29 cellular contexts compared by ENCODE assay signal in genomic region chr11:134760957-134761356, GRCh38.
"Had no signal": no experiment of that assay in that cellular context is flagged by ENCODE, and none has a peak within 500 bp of the region (broad histone marks: within the 10 kb centered on the region; RNA-seq: fewer than 3 reads in every experiment).

No MANE protein-coding gene starts in this region.

- H3K27ac ChIP-seq: brain microvascular endothelial cell, epithelial cell of prostate, foreskin keratinocyte, gastrocnemius medialis, WERI-Rb-1 had no signal

- H3K36me3 ChIP-seq: brain microvascular endothelial cell, gastrocnemius medialis, WERI-Rb-1 had no signal

- H3K36me3 Mint-ChIP-seq: activated CD4-positive, alpha-beta memory T cell treated with anti-CD3 and anti-CD28 coated beads for 36 hours; activated CD8-positive, alpha-beta memory T cell treated with anti-CD3 and anti-CD28 coated beads, Interleukin-2, amount 10 ng/mL, durations not matched to agents 7 days and 5 days; activated naive CD4-positive, alpha-beta T cell treated with anti-CD3 and anti-CD28 coated beads, Interleukin-2, amount 10 ng/mL, durations not matched to agents 7 days and 5 days; activated naive CD4-positive, alpha-beta T cell treated with anti-CD3 and anti-CD28 coated beads, Interleukin-2, amount 50 U/mL, for 72 hours; activated naive CD8-positive, alpha-beta T cell treated with anti-CD3 and anti-CD28 coated beads, Interleukin-2, amount 10 ng/mL, durations not matched to agents 7 days and 5 days had no signal

- H3K4me1 ChIP-seq: foreskin keratinocyte, gastrocnemius medialis had no signal

- ATAC-seq: activated CD4-positive, alpha-beta T cell treated with anti-CD3 and anti-CD28 coated beads for 36 hours; activated CD4-positive, CD25-positive, alpha-beta regulatory T cell treated with anti-CD3 and anti-CD28 coated beads, Interleukin-2, amount 50 U/mL, for 24 hours; activated CD8-positive, alpha-beta memory T cell treated with anti-CD3 and anti-CD28 coated beads, Interleukin-2, amount 10 ng/mL, durations not matched to agents 7 days and 5 days; activated CD8-positive, alpha-beta T cell treated with anti-CD3 and anti-CD28 coated beads, Interleukin-2, amount 10 ng/mL, durations not matched to agents 7 days and 5 days; activated naive CD4-positive, alpha-beta T cell treated with anti-CD3 and anti-CD28 coated beads, Interleukin-2, amount 50 U/mL, for 72 hours; activated T-cell treated with anti-CD3 and anti-CD28 coated beads, Interleukin-2, amount 50 U/mL, for 72 hours; effector memory CD8-positive, alpha-beta T cell; foreskin keratinocyte; gastrocnemius medialis; T-helper 17 cell had no signal

- H3K4me1 Mint-ChIP-seq: activated B cell treated with CpG ODN at 0.5 μM for 24 hours; activated CD4-positive, alpha-beta T cell treated with anti-CD3 and anti-CD28 coated beads for 36 hours; activated CD4-positive, alpha-beta T cell treated with anti-CD3 and anti-CD28 coated beads, Interleukin-2, amount 10 ng/mL, durations not matched to agents 24 days and 14 days; activated CD8-positive, alpha-beta memory T cell treated with anti-CD3 and anti-CD28 coated beads, Interleukin-2, amount 10 ng/mL, durations not matched to agents 7 days and 5 days; activated naive CD4-positive, alpha-beta T cell treated with anti-CD3 and anti-CD28 coated beads, Interleukin-2, amount 10 ng/mL, durations not matched to agents 7 days and 5 days; activated naive CD8-positive, alpha-beta T cell treated with anti-CD3 and anti-CD28 coated beads, Interleukin-2, amount 10 ng/mL, durations not matched to agents 7 days and 5 days had no signal

- H3K9me3 Mint-ChIP-seq: activated B cell treated with CpG ODN at 0.5 μM for 24 hours; activated CD4-positive, alpha-beta memory T cell treated with anti-CD3 and anti-CD28 coated beads for 36 hours; activated CD4-positive, alpha-beta T cell treated with anti-CD3 and anti-CD28 coated beads, Interleukin-2, amount 10 ng/mL, durations not matched to agents 24 days and 14 days; activated naive CD4-positive, alpha-beta T cell treated with anti-CD3 and anti-CD28 coated beads, Interleukin-2, amount 50 U/mL, for 72 hours; activated naive CD8-positive, alpha-beta T cell treated with anti-CD3 and anti-CD28 coated beads, Interleukin-2, amount 10 ng/mL, durations not matched to agents 7 days and 5 days; activated T-cell treated with anti-CD3 and anti-CD28 coated beads, Interleukin-2, amount 50 U/mL, for 24 hours; activated T-cell treated with anti-CD3 and anti-CD28 coated beads, Interleukin-2, amount 50 U/mL, for 72 hours; effector memory CD8-positive, alpha-beta T cell; T-helper 2 cell treated with Interferon-gamma antibody and Interleukin-4, amounts not matched to agents 5 μg/mL and 100 μg/mL, for 36 hours had no signal

- DNase-seq: activated B cell treated with CpG ODN at 0.5 μM for 24 hours; activated CD4-positive, alpha-beta memory T cell treated with anti-CD3 and anti-CD28 coated beads for 36 hours; activated CD4-positive, alpha-beta T cell treated with anti-CD3 and anti-CD28 coated beads for 36 hours; activated CD4-positive, alpha-beta T cell treated with anti-CD3 and anti-CD28 coated beads, Interleukin-2, amount 10 ng/mL, durations not matched to agents 24 days and 14 days; activated CD8-positive, alpha-beta memory T cell treated with anti-CD3 and anti-CD28 coated beads, Interleukin-2, amount 10 ng/mL, durations not matched to agents 7 days and 5 days; activated CD8-positive, alpha-beta memory T cell treated with anti-CD3 and anti-CD28 coated beads, Interleukin-2, amount 50 U/mL, for 4 hours; activated gamma-delta T cell; activated naive CD4-positive, alpha-beta T cell; activated naive CD4-positive, alpha-beta T cell treated with anti-CD3 and anti-CD28 coated beads, Interleukin-2, amount 10 ng/mL, durations not matched to agents 7 days and 5 days; activated naive CD8-positive, alpha-beta T cell treated with anti-CD3 and anti-CD28 coated beads, Interleukin-2, amount 10 ng/mL, durations not matched to agents 7 days and 5 days; activated T-cell treated with anti-CD3 and anti-CD28 coated beads, Interleukin-2, amount 50 U/mL, for 24 hours; activated T-cell treated with anti-CD3 and anti-CD28 coated beads, Interleukin-2, amount 50 U/mL, for 72 hours; anterior cingulate cortex; brain microvascular endothelial cell; cortex of kidney; dermis blood vessel endothelial cell; effector CD4-positive, alpha-beta T cell; effector memory CD8-positive, alpha-beta T cell; foreskin keratinocyte; gastrocnemius medialis; T-helper 1 cell; T-helper 17 cell; T1000 had no signal

- H3K27ac Mint-ChIP-seq: activated B cell treated with CpG ODN at 0.5 μM for 24 hours; activated CD4-positive, alpha-beta memory T cell treated with anti-CD3 and anti-CD28 coated beads for 36 hours; activated CD4-positive, alpha-beta T cell treated with anti-CD3 and anti-CD28 coated beads for 36 hours; activated CD4-positive, alpha-beta T cell treated with anti-CD3 and anti-CD28 coated beads, Interleukin-2, amount 10 ng/mL, durations not matched to agents 24 days and 14 days; activated CD8-positive, alpha-beta memory T cell treated with anti-CD3 and anti-CD28 coated beads, Interleukin-2, amount 10 ng/mL, durations not matched to agents 7 days and 5 days; activated CD8-positive, alpha-beta T cell treated with anti-CD3 and anti-CD28 coated beads, Interleukin-2, amount 10 ng/mL, durations not matched to agents 7 days and 5 days; activated naive CD4-positive, alpha-beta T cell treated with anti-CD3 and anti-CD28 coated beads, Interleukin-2, amount 10 ng/mL, durations not matched to agents 7 days and 5 days; activated naive CD4-positive, alpha-beta T cell treated with anti-CD3 and anti-CD28 coated beads, Interleukin-2, amount 50 U/mL, for 72 hours; activated naive CD8-positive, alpha-beta T cell treated with anti-CD3 and anti-CD28 coated beads, Interleukin-2, amount 10 ng/mL, durations not matched to agents 7 days and 5 days; activated T-cell treated with anti-CD3 and anti-CD28 coated beads, Interleukin-2, amount 50 U/mL, for 24 hours; activated T-cell treated with anti-CD3 and anti-CD28 coated beads, Interleukin-2, amount 50 U/mL, for 72 hours; effector memory CD8-positive, alpha-beta T cell; T-helper 17 cell; T-helper 2 cell treated with Interferon-gamma antibody and Interleukin-4, amounts not matched to agents 5 μg/mL and 100 μg/mL, for 36 hours had no signal

- H3K9me3 ChIP-seq: gastrocnemius medialis had no signal

- H3K4me3 ChIP-seq: gastrocnemius medialis had no signal

- H3K4me3 Mint-ChIP-seq: activated B cell treated with CpG ODN at 0.5 μM for 24 hours; activated CD4-positive, alpha-beta memory T cell treated with anti-CD3 and anti-CD28 coated beads for 36 hours; activated CD8-positive, alpha-beta memory T cell treated with anti-CD3 and anti-CD28 coated beads, Interleukin-2, amount 10 ng/mL, durations not matched to agents 7 days and 5 days; activated CD8-positive, alpha-beta T cell treated with anti-CD3 and anti-CD28 coated beads, Interleukin-2, amount 10 ng/mL, durations not matched to agents 7 days and 5 days; activated naive CD4-positive, alpha-beta T cell treated with anti-CD3 and anti-CD28 coated beads, Interleukin-2, amount 10 ng/mL, durations not matched to agents 7 days and 5 days; activated naive CD8-positive, alpha-beta T cell treated with anti-CD3 and anti-CD28 coated beads, Interleukin-2, amount 10 ng/mL, durations not matched to agents 7 days and 5 days; effector memory CD8-positive, alpha-beta T cell; T-helper 17 cell had no signal

- H3K27me3 ChIP-seq: brain microvascular endothelial cell, foreskin keratinocyte had no signal

- H3K27me3 Mint-ChIP-seq: activated CD4-positive, alpha-beta T cell treated with anti-CD3 and anti-CD28 coated beads, Interleukin-2, amount 10 ng/mL, durations not matched to agents 24 days and 14 days; activated CD8-positive, alpha-beta memory T cell treated with anti-CD3 and anti-CD28 coated beads, Interleukin-2, amount 10 ng/mL, durations not matched to agents 7 days and 5 days; activated naive CD8-positive, alpha-beta T cell treated with anti-CD3 and anti-CD28 coated beads, Interleukin-2, amount 10 ng/mL, durations not matched to agents 7 days and 5 days had no signal
